In the genomic region with DNA sequence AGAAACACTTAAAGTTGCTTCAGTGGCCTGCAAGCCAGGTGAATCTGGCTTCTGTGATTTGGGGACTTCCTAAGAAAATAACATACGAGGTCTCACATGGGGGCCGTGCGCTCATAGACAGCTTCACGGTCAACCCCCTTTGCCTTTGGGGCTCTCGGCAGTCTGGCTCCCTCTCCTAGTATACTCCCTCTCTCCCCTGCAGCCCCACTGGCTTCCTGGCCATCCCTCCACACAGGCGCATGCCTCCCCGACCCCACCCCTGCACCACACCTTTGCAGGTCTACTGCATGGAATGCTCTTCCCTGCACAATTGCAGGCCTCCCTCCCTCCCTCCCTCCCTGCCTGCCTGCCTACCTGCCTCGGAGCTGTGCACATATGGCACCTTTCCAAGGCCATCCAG, we compare ENCODE assay signal across 23 cellular contexts.
DNase-seq lines count a peak whose midpoint lies in the region; ATAC-seq and TF ChIP-seq lines count a peak whose summit lies in the region.
"Had no signal": no experiment of that assay in that cellular context is flagged by ENCODE, and none has a peak within 500 bp of the region (broad histone marks: within the 10 kb centered on the region; RNA-seq: fewer than 3 reads in every experiment).

No MANE protein-coding gene starts in this region.

- H3K4me1 ChIP-seq in NT2/D1 (ENCODE audit: insufficient read depth, insufficient read length) (peaks cover 17% of the 10 kb centered on the region), iPS-18a (ENCODE audit: control insufficient read depth, low read depth, low read length) (peaks cover 23% of the 10 kb centered on the region)
- no peaks in the 10 kb centered on the region for H3K4me1 ChIP-seq in CD8-positive, alpha-beta T cell (ENCODE audit: insufficient read depth, low read length)
- H3K4me1 ChIP-seq: HAP-1 had no signal

- H3K9me3 ChIP-seq in NT2/D1 (ENCODE audit: insufficient read depth, low read length), result no peaks in the 10 kb centered on the region
- no peaks in the 10 kb centered on the region for H3K9me3 ChIP-seq in iPS-18a (ENCODE audit: control insufficient read depth, low read depth, low read length)
- H3K9me3 ChIP-seq in CD8-positive, alpha-beta T cell (ENCODE audit: low read length), result no peaks in the 10 kb centered on the region
- H3K9me3 ChIP-seq: HAP-1 had no signal

- H3K4me3 ChIP-seq in NT2/D1 (ENCODE audit: insufficient read length, low read depth) (peak overlapping the region; percentile 16), iPS-18a (ENCODE audit: low read length) (peak overlapping the region; percentile 22)
- no peak overlapping the region for H3K4me3 ChIP-seq in CD8-positive, alpha-beta T cell (ENCODE audit: low read depth, low read length)
- H3K4me3 ChIP-seq: HAP-1, SK-N-MC had no signal

- no peak overlapping the region for H3K27ac ChIP-seq in iPS-18a (ENCODE audit: low read length)
- no peak overlapping the region for H3K27ac ChIP-seq in CD8-positive, alpha-beta T cell (ENCODE audit: low read depth, low read length)
- H3K27ac ChIP-seq: 22Rv1, C4-2B, RWPE1, SK-N-MC had no signal

- no peak for ATAC-seq in CD8-positive, alpha-beta T cell

- H3K36me3 Mint-ChIP-seq in type B pancreatic cell, result no peaks in the 10 kb centered on the region
- H3K36me3 Mint-ChIP-seq in CD8-positive, alpha-beta T cell, result no peaks in the 10 kb centered on the region

- H3K36me3 ChIP-seq in NT2/D1 (ENCODE audit: insufficient read depth, insufficient read length, low read length) (no peaks in the 10 kb centered on the region), iPS-18a (ENCODE audit: control insufficient read depth, low read depth, low read length) (no peaks in the 10 kb centered on the region)
- H3K36me3 ChIP-seq in CD8-positive, alpha-beta T cell (ENCODE audit: insufficient read depth, low read length), result no peaks in the 10 kb centered on the region
- H3K36me3 ChIP-seq: HAP-1 had no signal

- POLR2A ChIA-PET in CD8-positive, alpha-beta T cell (lab: Charles Lee), result no interaction called here

- DNase-seq in NCI-H2171 (lab: John Stamatoyannopoulos, UW), result peak; percentile 43
- no peak for DNase-seq in NCI-H2171 treated with DMSO at 0.1 percent for 48 hours (lab: John Stamatoyannopoulos, UW)
- DNase-seq in NT2/D1 (ENCODE audit: low read depth, low spot score), result no peak
- DNase-seq in type B pancreatic cell (ENCODE audit: extremely low spot score, unreplicated experiment), result no peak
- no peak for DNase-seq in T-helper 2 cell
- no peak for DNase-seq in DMS 273 (lab: John Stamatoyannopoulos, UW; ENCODE audit: unreplicated experiment)
- no peak for DNase-seq in CD8-positive, alpha-beta T cell
- DNase-seq: DMS53, KBM-7, MM.1S, NCI-H1048, NCI-H1417 treated with DMSO at 0.1 percent for 48 hours, NCI-H187 treated with DMSO at 0.1 percent for 48 hours, NCI-H2107, NCI-H226, NCI-H526, SHP77 treated with DMSO at 0.1 percent for 48 hours had no signal

- CTCF ChIA-PET in CD8-positive, alpha-beta T cell (lab: Charles Lee), result no interaction called here

- peak overlapping the region; percentile 57 for H3K9ac ChIP-seq in NT2/D1 (ENCODE audit: insufficient read length, low read depth)
- H3K9ac ChIP-seq in iPS-18a (ENCODE audit: low read length), result no peak overlapping the region

- no peak for TF ChIP-seq CTCF in type B pancreatic cell (conservative IDR thresholded peaks at IDR 0.05)
- TF ChIP-seq CTCF in CD8-positive, alpha-beta T cell (IDR thresholded peaks at IDR 0.05), result no peak

- no peak overlapping the region for H3K4me3 Mint-ChIP-seq in type B pancreatic cell
- H3K4me3 Mint-ChIP-seq in CD8-positive, alpha-beta T cell, result no peak overlapping the region

- no peaks in the 10 kb centered on the region for H3K9me3 Mint-ChIP-seq in type B pancreatic cell
- H3K9me3 Mint-ChIP-seq in CD8-positive, alpha-beta T cell, result no peaks in the 10 kb centered on the region

- peaks cover 57% of the 10 kb centered on the region for H3K27me3 Mint-ChIP-seq in type B pancreatic cell
- peaks cover 64% of the 10 kb centered on the region for H3K27me3 Mint-ChIP-seq in CD8-positive, alpha-beta T cell (ENCODE audit: low read depth)

- peaks cover 1% of the 10 kb centered on the region for H3K27me3 ChIP-seq in NT2/D1 (ENCODE audit: insufficient read depth, insufficient read length)
- no peaks in the 10 kb centered on the region for H3K27me3 ChIP-seq in iPS-18a (ENCODE audit: control insufficient read depth, insufficient read depth, low read length)
- H3K27me3 ChIP-seq in CD8-positive, alpha-beta T cell (ENCODE audit: insufficient read depth, low read length), result peaks cover 11% of the 10 kb centered on the region

- H3K4me1 Mint-ChIP-seq in type B pancreatic cell (ENCODE audit: unreplicated experiment), result peaks cover 14% of the 10 kb centered on the region
- H3K4me1 Mint-ChIP-seq in CD8-positive, alpha-beta T cell (ENCODE audit: low read depth), result no peaks in the 10 kb centered on the region

- peak overlapping the region; percentile 54 for H3K27ac Mint-ChIP-seq in type B pancreatic cell
- no peak overlapping the region for H3K27ac Mint-ChIP-seq in CD8-positive, alpha-beta T cell

- intact Hi-C loops in CD8-positive, alpha-beta T cell (cut with DNase I, micrococcal nuclease), result no loop called here
